Comparison of ENCODE assay signal across 11 cellular contexts in genomic region chr13:30908416-30908980, GRCh38. TPM values are rescaled to one million over a fixed set of nuclear protein-coding genes. Genes with fewer than 3 reads are reported as not detected.
DNase-seq lines count a peak whose midpoint lies in the region; ATAC-seq and TF ChIP-seq lines count a peak whose summit lies in the region.
"Had no signal": no experiment of that assay in that cellular context is flagged by ENCODE, and none has a peak within 500 bp of the region (broad histone marks: within the 10 kb centered on the region; RNA-seq: fewer than 3 reads in every experiment).

No MANE protein-coding gene starts in this region.

- no peak for TF ChIP-seq POLR2A in lower leg skin (IDR thresholded peaks at IDR 0.05)

- intact Hi-C loops in lower leg skin (cut with DNase I; ENCODE audit: low total_unique reads) (no loop called here), upper lobe of right lung (cut with DNase I) (no loop called here)

- peaks cover 28% of the 10 kb centered on the region for H3K4me1 ChIP-seq in upper lobe of right lung

- TF ChIP-seq CTCF in lower leg skin (IDR thresholded peaks at IDR 0.05), result no peak
- no peak for TF ChIP-seq CTCF in upper lobe of right lung (IDR thresholded peaks at IDR 0.05)

- no peaks in the 10 kb centered on the region for H3K36me3 ChIP-seq in upper lobe of right lung

- H3K9me3 ChIP-seq in upper lobe of right lung, result no peaks in the 10 kb centered on the region

- no peak for ATAC-seq in upper lobe of right lung
- no peak for ATAC-seq in stimulated activated naive CD8-positive, alpha-beta T cell treated with anti-CD3 and anti-CD28 coated beads, Interleukin-15, Interleukin-2, amounts not matched to agents 100 U/mL and 50 U/mL, for 24 hours

- H3K27me3 ChIP-seq in upper lobe of right lung, result peaks cover 17% of the 10 kb centered on the region

- H3K4me3 ChIP-seq in lower leg skin (ENCODE audit: low read depth, poor library complexity, severe bottlenecking) (peak overlapping the region; percentile 11), upper lobe of right lung (peak overlapping the region; percentile 39)

- no peak overlapping the region for H3K27ac ChIP-seq in upper lobe of right lung
- H3K27ac ChIP-seq: 22Rv1 had no signal

- in situ Hi-C loops in KBM-7 (cut with MboI; ENCODE audit: low pct_unique_long_range_greater_than_20kb, low sequenced_read_pairs), result no loop called here

- 5 to 14% methylated on average over 5 of the region's 5 CpGs for WGBS in lower leg skin, 2 donors

- DNase-seq in DMS79 treated with DMSO at 0.1 percent for 48 hours (lab: John Stamatoyannopoulos, UW) (peak; percentile 40), DMS79 (lab: John Stamatoyannopoulos, UW) (no peak), dedifferentiated amniotic fluid mesenchymal stem cell (ENCODE audit: extremely low spot score) (peak; percentile 44), lower leg skin (ENCODE audit: low spot score in 2 of 2) (no peak), upper lobe of right lung (no peak), KBM-7 (no peak), RPMI8226 (no peak)
- DNase-seq in stimulated activated naive CD8-positive, alpha-beta T cell treated with anti-CD3 and anti-CD28 coated beads, Interleukin-15, Interleukin-2, amounts not matched to agents 100 U/mL and 50 U/mL, for 24 hours, result no peak
- DNase-seq: activated T-cell treated with anti-CD3 and anti-CD28 coated beads, Interleukin-2, amount 50 U/mL, for 24 hours; NCI-H1417 treated with DMSO at 0.1 percent for 48 hours had no signal

RNA-seq across cellular contexts. Expression of gene MEDAG, which starts 2.4 kb away (rescaled TPM):
- total RNA-seq in lower leg skin, result 10 to 100 TPM; 10.3 to 35.9 (median 14.2) TPM
- 5.5 TPM for total RNA-seq in upper lobe of right lung

RNA-seq across cellular contexts. Expression of gene TEX26, which starts 24.0 kb away (rescaled TPM):
- total RNA-seq in lower leg skin, result not detected
- not detected for total RNA-seq in upper lobe of right lung

Comparison
In these comparisons a context has a peak if more than half of its experiments do, and no peak if none do; other contexts are left out.
1. DNase-seq: peak in DMS79 treated with DMSO at 0.1 percent for 48 hours (single experiment) and dedifferentiated amniotic fluid mesenchymal stem cell (single experiment); none in DMS79 (single experiment), lower leg skin (0 of 2), upper lobe of right lung (single experiment), KBM-7 (single experiment), RPMI8226 (single experiment) and stimulated activated naive CD8-positive, alpha-beta T cell treated with anti-CD3 and anti-CD28 coated beads, Interleukin-15, Interleukin-2, amounts not matched to agents 100 U/mL and 50 U/mL, for 24 hours (single experiment).